Comparison of ENCODE assay signal across 26 cellular contexts in the genomic region with DNA sequence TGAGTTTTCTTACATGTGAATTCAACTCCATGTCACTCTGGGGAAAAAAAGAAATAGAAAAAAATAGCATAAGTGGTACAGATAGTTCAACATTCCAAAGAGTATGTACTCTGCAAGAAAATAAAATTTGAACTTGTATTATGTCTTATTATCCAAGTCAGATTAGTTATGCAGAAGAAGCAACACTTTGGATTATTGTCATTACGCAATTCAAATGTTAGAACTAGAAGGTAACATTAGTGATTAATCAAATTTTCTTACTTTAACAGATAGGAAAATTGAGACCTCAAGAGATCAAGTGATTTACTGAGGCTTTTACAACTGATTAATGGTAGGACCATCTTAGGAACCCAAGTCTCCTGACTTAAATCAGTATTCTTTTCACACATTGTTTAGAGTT.
DNase-seq lines count a peak whose midpoint lies in the region; ATAC-seq, FAIRE-seq and TF ChIP-seq lines count a peak whose summit lies in the region.
"Had no signal": no experiment of that assay in that cellular context is flagged by ENCODE, and none has a peak within 500 bp of the region (broad histone marks: within the 10 kb centered on the region; RNA-seq: fewer than 3 reads in every experiment).

No MANE protein-coding gene starts in this region.

- H4K20me1 ChIP-seq in IMR-90 (ENCODE audit: insufficient read depth, low read length) (no peaks in the 10 kb centered on the region), K562 (replicated peaks; ENCODE audit: control insufficient read depth, insufficient read depth, low read length) (no peaks in the 10 kb centered on the region)
- H4K20me1 ChIP-seq: BLaER1 had no signal

- POLR2A ChIA-PET in IMR-90 (lab: Charles Lee; ENCODE audit: unreplicated experiment) = no interaction called here
- POLR2A ChIA-PET in K562 (lab: Yijun Ruan, JAX) = no interaction called here

- H3K18ac ChIP-seq in IMR-90 (ENCODE audit: low read depth, low read length) = no peak overlapping the region

- H2BK20ac ChIP-seq in IMR-90 (ENCODE audit: low read depth, low read length) = no peak overlapping the region

- dilution Hi-C loops in IMR-90 (cut with HindIII; ENCODE audit: low sequenced_read_pairs, unreplicated experiment) = no loop called here

- no peak for TF ChIP-seq EP300 in K562 (IDR thresholded peaks at IDR 0.05; ENCODE audit: low read length)

- WGBS in IMR-90 (ENCODE audit: extremely low coverage in 2 of 2, insufficient read length in 1 of 2), 2 experiments = no CpG with 5 or more reads among the region's 1 CpG
- 92% methylated on average over 1 of the region's 1 CpG for WGBS in K562 (ENCODE audit: insufficient coverage, low coverage, missing lambda C conversion rate)

- no peak overlapping the region for H2AFZ ChIP-seq in IMR-90 (replicated peaks; ENCODE audit: low read length, poor library complexity)
- no peak overlapping the region for H2AFZ ChIP-seq in K562 (ENCODE audit: low read depth, low read length)

- H3K9me1 ChIP-seq in IMR-90 (ENCODE audit: insufficient read depth, low read length) (peaks cover 4% of the 10 kb centered on the region; the same call in 1 of the 2 replicates), K562 (ENCODE audit: control insufficient read depth, insufficient read depth, low read length) (no peaks in the 10 kb centered on the region)

- no peak overlapping the region for H2BK5ac ChIP-seq in IMR-90 (ENCODE audit: low read depth, low read length, poor library complexity, severe bottlenecking)

- TF ChIP-seq RAD21 in IMR-90 (IDR thresholded peaks at IDR 0.05; ENCODE audit: low read length) = no peak
- no peak for TF ChIP-seq RAD21 in K562 (CRISPR knock-in tag; conservative IDR thresholded peaks at IDR 0.05 in 1 of 2, IDR thresholded peaks at IDR 0.05 in 1 of 2)

- H3K4me1 ChIP-seq in IMR-90 (ENCODE audit: control insufficient read depth, insufficient read depth, low read length) (no peaks in the 10 kb centered on the region), K562 (replicated peaks in 1 of 2; ENCODE audit: control insufficient read depth in 2 of 2, insufficient read depth in 2 of 2, low read length in 2 of 2) (no peaks in the 10 kb centered on the region)
- H3K4me1 ChIP-seq: BE2C had no signal

- H3K79me1 ChIP-seq in IMR-90 (ENCODE audit: low read depth in 1 of 2, low read length in 2 of 2) = no peaks in the 10 kb centered on the region; a peak in 1 of 4 replicates

- H3K9me3 ChIP-seq in IMR-90 (ENCODE audit: control insufficient read depth, insufficient read depth, low read length) = no peaks in the 10 kb centered on the region
- H3K9me3 ChIP-seq in K562 (replicated peaks; ENCODE audit: control insufficient read depth, insufficient read depth, low read depth, low read length) = no peaks in the 10 kb centered on the region
- H3K9me3 ChIP-seq: BE2C, BLaER1 had no signal

- FAIRE-seq in GM19239 (lab: Jason Lieb, UNC) = peak; percentile 54
- no peak for FAIRE-seq in K562 (lab: Jason Lieb, UNC)
- FAIRE-seq: A204.1, G401.6, GM12891 had no signal

- no peak overlapping the region for H4K5ac ChIP-seq in IMR-90 (ENCODE audit: low read depth, low read length)

- H3K9ac ChIP-seq in IMR-90 (ENCODE audit: low read depth, low read length) (no peak overlapping the region), K562 (ENCODE audit: insufficient read depth in 1 of 2, low read depth in 2 of 2, low read length in 2 of 2) (no peak overlapping the region)
- H3K9ac ChIP-seq: BLaER1 had no signal

- no peak overlapping the region for H4K91ac ChIP-seq in IMR-90 (ENCODE audit: insufficient read depth, low read depth, low read length)

- H3K14ac ChIP-seq in IMR-90 (replicated peaks; ENCODE audit: low read depth, low read length) = no peak overlapping the region

- no peak overlapping the region for H3K56ac ChIP-seq in IMR-90 (ENCODE audit: extremely low read depth, insufficient read depth, low read length)

- H3K27ac ChIP-seq in IMR-90 (ENCODE audit: insufficient read depth, low read length) (no peak overlapping the region), VCaP (peak overlapping the region; percentile 3; the same call in 1 of the 2 replicates), K562 (ENCODE audit: extremely low read depth, low read depth, low read length) (no peak overlapping the region)
- H3K27ac ChIP-seq: BLaER1 had no signal

- TF ChIP-seq CTCF in IMR-90 (conservative IDR thresholded peaks at IDR 0.05; ENCODE audit: low read depth, low read length) (no peak), VCaP (conservative IDR thresholded peaks at IDR 0.05) (no peak), K562 (IDR thresholded peaks at IDR 0.05 in 2 of 3, conservative IDR thresholded peaks at IDR 0.05 in 1 of 3; ENCODE audit: insufficient read depth in 2 of 3, low read depth in 1 of 3, low read length in 3 of 3) (no peak)

- TF ChIP-seq POLR2A in IMR-90 (IDR thresholded peaks at IDR 0.05; ENCODE audit: low read depth, low read length) = no peak
- TF ChIP-seq POLR2A in K562 (conservative IDR thresholded peaks at IDR 0.05) = no peak

- no TSS peak for BruUV-seq in IMR-90 (replicated peaks; lab: Mats Ljungman, UMichigan)
- no TSS peak for BruUV-seq in K562 (replicated peaks; lab: Mats Ljungman, UMichigan)

- H3K36me3 ChIP-seq in IMR-90 (ENCODE audit: control insufficient read depth, insufficient read depth, low read length) (peaks cover 15% of the 10 kb centered on the region), K562 (ENCODE audit: control insufficient read depth, insufficient read depth, low read length) (0 out of 3 replicates have a peak, but pooled peaks cover 3% of the 10 kb centered on the region)
- H3K36me3 ChIP-seq: BE2C had no signal

- no peak overlapping the region for H3K27ac Mint-ChIP-seq in activated naive CD8-positive, alpha-beta T cell treated with anti-CD3 and anti-CD28 coated beads for 36 hours
- H3K27ac Mint-ChIP-seq: CD14-positive monocyte had no signal

- H2AK5ac ChIP-seq in IMR-90 (ENCODE audit: low read depth, low read length) = no peak overlapping the region

- H3K79me2 ChIP-seq in K562 (ENCODE audit: control insufficient read depth, insufficient read depth, low read length) = no peaks in the 10 kb centered on the region

- DNase-seq in GM19239 (ENCODE audit: insufficient read length, low spot score) (no peak), IMR-90 (no peak), K562 (ENCODE audit: extremely low read depth in 1 of 4, low spot score in 3 of 4) (no peak), left cardiac atrium (no peak), EL (no peak)
- DNase-seq in activated naive CD8-positive, alpha-beta T cell treated with anti-CD3 and anti-CD28 coated beads for 36 hours = no peak
- DNase-seq: 8988T; ACHN; BE2C; C1 segment of cervical spinal cord; CD4-positive, alpha-beta memory T cell; CD4-positive, CD25-positive, alpha-beta regulatory T cell; CD8-positive, alpha-beta memory T cell; COR-L47; DMS 273 treated with DMSO at 0.1 percent for 48 hours; DMS153; DMS53; DMS79; DND-41; GF-D8 had no signal

- H2AK9ac ChIP-seq in IMR-90 (replicated peaks; ENCODE audit: low read depth, low read length, poor library complexity) = no peak overlapping the region

- H4K8ac ChIP-seq in IMR-90 (ENCODE audit: low read depth in 2 of 2, low read length in 2 of 2) = no peak overlapping the region

- H3K36me3 Mint-ChIP-seq in activated naive CD8-positive, alpha-beta T cell treated with anti-CD3 and anti-CD28 coated beads for 36 hours = peaks cover 29% of the 10 kb centered on the region

- H3K27me3 ChIP-seq in IMR-90 (ENCODE audit: control insufficient read depth, insufficient read depth, low read length) (no peaks in the 10 kb centered on the region), K562 (ENCODE audit: control insufficient read depth in 2 of 2, insufficient read depth in 2 of 2, low read length in 2 of 2) (no peaks in the 10 kb centered on the region)
- H3K27me3 ChIP-seq: BE2C, BLaER1 had no signal

- no peak overlapping the region for H2BK120ac ChIP-seq in IMR-90 (ENCODE audit: low read depth, low read length)

- peaks cover 1% of the 10 kb centered on the region for H3K9me3 Mint-ChIP-seq in activated naive CD8-positive, alpha-beta T cell treated with anti-CD3 and anti-CD28 coated beads for 36 hours

- H3K4me2 ChIP-seq in IMR-90 (ENCODE audit: low read depth, low read length) (no peak overlapping the region), K562 (ENCODE audit: insufficient read depth, low read length) (no peak overlapping the region)
- H3K4me2 ChIP-seq: BLaER1 had no signal

- in situ Hi-C loops in IMR-90 (cut with MboI; ENCODE audit: low sequenced_read_pairs) = loop anchor here (25.0 kb wide), 5 partner anchors 282 to 1032 kb away; no protein-coding TSS in a partner anchor
- in situ Hi-C loops in K562 (cut with MboI) = loop anchor here (10.0 kb wide), 1 partner anchor 565 kb away; no protein-coding TSS in a partner anchor

- no peak overlapping the region for H2BK15ac ChIP-seq in IMR-90 (ENCODE audit: low read depth, low read length)

- intact Hi-C loops in IMR-90 (cut with micrococcal nuclease) (no loop called here), K562 (cut with micrococcal nuclease) (loop anchor here (10.0 kb wide), 2 partner anchors 695 to 805 kb away; a partner anchor contains a TSS), left cardiac atrium (cut with DNase I) (loop anchor here in 1 of 2 donors (10.0 kb wide), 2 partner anchors 235 to 985 kb away; no protein-coding TSS in a partner anchor)

- no peak overlapping the region for H3K23ac ChIP-seq in IMR-90 (ENCODE audit: low read depth, low read length)

- no peaks in the 10 kb centered on the region for H3K27me3 Mint-ChIP-seq in activated naive CD8-positive, alpha-beta T cell treated with anti-CD3 and anti-CD28 coated beads for 36 hours
- H3K27me3 Mint-ChIP-seq: CD4-positive, alpha-beta memory T cell; CD4-positive, CD25-positive, alpha-beta regulatory T cell; CD8-positive, alpha-beta memory T cell had no signal

- ATAC-seq in IMR-90 (ENCODE audit: low read depth) (no peak), K562 (no peak), left cardiac atrium (no peak)

- no peak overlapping the region for H3K4me3 Mint-ChIP-seq in activated naive CD8-positive, alpha-beta T cell treated with anti-CD3 and anti-CD28 coated beads for 36 hours
- H3K4me3 Mint-ChIP-seq: CD14-positive monocyte; CD4-positive, alpha-beta memory T cell; CD4-positive, CD25-positive, alpha-beta regulatory T cell; CD8-positive, alpha-beta memory T cell had no signal

- H3K4me3 ChIP-seq in IMR-90 (ENCODE audit: insufficient read depth, low read depth, low read length) (no peak overlapping the region), K562 (no peak overlapping the region)
- H3K4me3 ChIP-seq: BLaER1 had no signal

- peaks cover 24% of the 10 kb centered on the region for H3K4me1 Mint-ChIP-seq in activated naive CD8-positive, alpha-beta T cell treated with anti-CD3 and anti-CD28 coated beads for 36 hours
- H3K4me1 Mint-ChIP-seq: CD14-positive monocyte had no signal

- CTCF ChIA-PET in IMR-90 (lab: Yijun Ruan, JAX) = no interaction called here
- CTCF ChIA-PET in K562 (lab: Yijun Ruan, JAX; ENCODE audit: low intra/inter-chr PET ratio) = no interaction called here

- H3K4ac ChIP-seq in IMR-90 (ENCODE audit: low read depth, low read length) = no peak overlapping the region

TF ChIP-seq in IMR-90, 13 proteins besides CTCF, POLR2A, EP300 and RAD21:
- TF ChIP-seq BHLHE40 (IDR thresholded peaks at IDR 0.05; ENCODE audit: low read depth, low read length) (no peak), CEBPB (IDR thresholded peaks at IDR 0.05; ENCODE audit: low read depth, low read length) (peak; percentile 80)

TF ChIP-seq in K562, 482 proteins besides CTCF, POLR2A, EP300 and RAD21 (continues in another document):
- TF ChIP-seq CEBPB (tag; IDR thresholded peaks at IDR 0.05) (peak; percentile 73), ZNF764 (CRISPR knock-in tag; IDR thresholded peaks at IDR 0.05; ENCODE audit: low read depth) (no peak)
